Comparison of ENCODE assay signal across 6 cellular contexts in the genomic region with DNA sequence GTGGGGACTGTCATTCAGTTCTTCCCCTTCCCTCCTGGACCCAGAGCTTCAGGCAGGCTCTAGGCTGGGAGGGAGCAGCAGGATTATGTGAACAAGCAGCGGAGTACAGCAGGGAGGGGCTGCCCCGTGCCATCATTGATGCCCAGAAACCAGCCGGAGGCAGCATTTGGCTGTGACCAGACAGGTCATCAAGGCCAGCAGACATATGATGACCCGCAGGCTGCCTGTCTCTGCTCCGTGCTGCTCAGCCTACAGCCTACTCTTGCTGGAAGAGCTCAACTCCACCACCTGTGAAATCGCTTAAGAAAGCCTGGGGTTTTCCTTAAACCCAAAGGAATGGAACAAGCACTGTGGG.
DNase-seq lines count a peak whose midpoint lies in the region; ATAC-seq and TF ChIP-seq lines count a peak whose summit lies in the region.
"Had no signal": no experiment of that assay in that cellular context is flagged by ENCODE, and none has a peak within 500 bp of the region (broad histone marks: within the 10 kb centered on the region; RNA-seq: fewer than 3 reads in every experiment).

No MANE protein-coding gene starts in this region.

- TF ChIP-seq CTCF in coronary artery (IDR thresholded peaks at IDR 0.05), result no peak

- ATAC-seq in HG03045 (IDR thresholded peaks at IDR 0.05; ENCODE audit: unreplicated experiment), result no peak
- ATAC-seq: pancreas had no signal

- DNase-seq in coronary artery (ENCODE audit: low spot score), result no peak
- DNase-seq: COR-L47; pancreas; stimulated activated naive CD4-positive, alpha-beta T cell treated with Interleukin-2 at 50 U/mL for 16 hours had no signal

- H3K4me3 ChIP-seq in coronary artery, result peak overlapping the region; percentile 52
- H3K4me3 ChIP-seq: pancreas had no signal

- peak overlapping the region; percentile 46 to 54 for H3K27ac ChIP-seq in coronary artery
- H3K27ac ChIP-seq: KMS-11, pancreas had no signal
